ENCODE assay signal across 28 cellular contexts in genomic region chr1:6756455-6756854, GRCh38.
"Had no signal": no experiment of that assay in that cellular context is flagged by ENCODE, and none has a peak within 500 bp of the region (broad histone marks: within the 10 kb centered on the region; RNA-seq: fewer than 3 reads in every experiment).

No MANE protein-coding gene starts in this region.

- H3K36me3 ChIP-seq: ascending aorta had no signal

- DNase-seq: activated CD4-positive, alpha-beta T cell treated with anti-CD3 and anti-CD28 coated beads for 4 hours; activated CD4-positive, alpha-beta T cell treated with anti-CD3 and anti-CD28 coated beads, Interleukin-2, amount 50 U/mL, for 4 hours; activated CD8-positive, alpha-beta memory T cell treated with anti-CD3 and anti-CD28 coated beads, Interleukin-2, amount 50 U/mL, for 48 hours; activated CD8-positive, alpha-beta T cell treated with anti-CD3 and anti-CD28 coated beads, Interleukin-2, amount 10 ng/mL, durations not matched to agents 7 days and 5 days; activated effector memory CD4-positive, alpha-beta T cell treated with anti-CD3 and anti-CD28 coated beads, Interleukin-2, amount 50 U/mL, for 16 hours; activated naive CD4-positive, alpha-beta T cell treated with Interleukin-2 at 50 U/mL for 16 hours; activated naive CD8-positive, alpha-beta T cell treated with anti-CD3 and anti-CD28 coated beads, Interleukin-2, amount 50 U/mL, for 24 hours; activated T-cell treated with anti-CD3 and anti-CD28 coated beads, Interleukin-2, amount 50 U/mL, for 24 hours; amniotic stem cell; body of pancreas; central memory CD4-positive, alpha-beta T cell; NCI-H1048; NCI-H146; NCI-H187 treated with DMSO at 0.1 percent for 48 hours; NCI-H2081 treated with DMSO at 0.1 percent for 48 hours; NCI-H446; NCI-H524; PC-9; T-cell; T-helper 2 cell; T1000 had no signal

- H3K4me1 Mint-ChIP-seq: activated naive CD8-positive, alpha-beta T cell treated with anti-CD3 and anti-CD28 coated beads, Interleukin-2, amount 50 U/mL, for 24 hours; T-cell had no signal

- H3K9me3 Mint-ChIP-seq: activated naive CD4-positive, alpha-beta T cell treated with anti-CD3 and anti-CD28 coated beads, Interleukin-2, amount 50 U/mL, for 72 hours; activated naive CD8-positive, alpha-beta T cell treated with anti-CD3 and anti-CD28 coated beads, Interleukin-2, amount 50 U/mL, for 24 hours; activated T-cell treated with anti-CD3 and anti-CD28 coated beads, Interleukin-2, amount 50 U/mL, for 24 hours; activated T-helper 1 cell treated with anti-CD3 and anti-CD28 coated beads, Interleukin-12 subunit alpha, Interleukin-12 subunit beta, Interleukin-2, Interleukin-4 antibody, amounts not matched to agents 30 ng/mL and 10 ng/mL and 1 ng/mL, durations not matched to agents 14 hours and 24 hours and 36 hours; T-cell had no signal

- H2AFZ ChIP-seq: PC-9 had no signal

- H3K27ac Mint-ChIP-seq: activated CD8-positive, alpha-beta T cell treated with anti-CD3 and anti-CD28 coated beads, Interleukin-2, amount 10 ng/mL, durations not matched to agents 7 days and 5 days; activated naive CD4-positive, alpha-beta T cell treated with anti-CD3 and anti-CD28 coated beads, Interleukin-2, amount 50 U/mL, for 72 hours; activated naive CD8-positive, alpha-beta T cell treated with anti-CD3 and anti-CD28 coated beads, Interleukin-2, amount 50 U/mL, for 24 hours; activated T-cell treated with anti-CD3 and anti-CD28 coated beads, Interleukin-2, amount 50 U/mL, for 24 hours; activated T-helper 1 cell treated with anti-CD3 and anti-CD28 coated beads, Interleukin-12 subunit alpha, Interleukin-12 subunit beta, Interleukin-2, Interleukin-4 antibody, amounts not matched to agents 30 ng/mL and 10 ng/mL and 1 ng/mL, durations not matched to agents 14 hours and 24 hours and 36 hours; T-cell had no signal

- ATAC-seq: activated CD8-positive, alpha-beta T cell treated with anti-CD3 and anti-CD28 coated beads, Interleukin-2, amount 10 ng/mL, durations not matched to agents 7 days and 5 days; activated naive CD4-positive, alpha-beta T cell treated with anti-CD3 and anti-CD28 coated beads, Interleukin-2, amount 50 U/mL, for 72 hours; activated naive CD8-positive, alpha-beta T cell treated with anti-CD3 and anti-CD28 coated beads, Interleukin-2, amount 50 U/mL, for 24 hours; body of pancreas; Right ventricle myocardium inferior; T-cell had no signal

- H3K4me3 ChIP-seq: ascending aorta, body of pancreas, PC-9, SK-N-MC had no signal

- H3K4me3 Mint-ChIP-seq: activated CD8-positive, alpha-beta T cell treated with anti-CD3 and anti-CD28 coated beads, Interleukin-2, amount 10 ng/mL, durations not matched to agents 7 days and 5 days; activated naive CD8-positive, alpha-beta T cell treated with anti-CD3 and anti-CD28 coated beads, Interleukin-2, amount 50 U/mL, for 24 hours; activated T-cell treated with anti-CD3 and anti-CD28 coated beads, Interleukin-2, amount 50 U/mL, for 24 hours; activated T-helper 1 cell treated with anti-CD3 and anti-CD28 coated beads, Interleukin-12 subunit alpha, Interleukin-12 subunit beta, Interleukin-2, Interleukin-4 antibody, amounts not matched to agents 30 ng/mL and 10 ng/mL and 1 ng/mL, durations not matched to agents 14 hours and 24 hours and 36 hours; T-cell had no signal

- H3K9me3 ChIP-seq: ascending aorta, body of pancreas had no signal

- H3K27me3 ChIP-seq: ascending aorta, body of pancreas had no signal

- H3K4me1 ChIP-seq: ascending aorta, body of pancreas had no signal

- FAIRE-seq: bronchial epithelial cell had no signal

- H3K4me2 ChIP-seq: PC-9 had no signal

- H3K27ac ChIP-seq: ascending aorta, body of pancreas, PC-9, SK-N-MC, VCaP had no signal
